ENCODE assay signal across 15 cellular contexts in the genomic region with DNA sequence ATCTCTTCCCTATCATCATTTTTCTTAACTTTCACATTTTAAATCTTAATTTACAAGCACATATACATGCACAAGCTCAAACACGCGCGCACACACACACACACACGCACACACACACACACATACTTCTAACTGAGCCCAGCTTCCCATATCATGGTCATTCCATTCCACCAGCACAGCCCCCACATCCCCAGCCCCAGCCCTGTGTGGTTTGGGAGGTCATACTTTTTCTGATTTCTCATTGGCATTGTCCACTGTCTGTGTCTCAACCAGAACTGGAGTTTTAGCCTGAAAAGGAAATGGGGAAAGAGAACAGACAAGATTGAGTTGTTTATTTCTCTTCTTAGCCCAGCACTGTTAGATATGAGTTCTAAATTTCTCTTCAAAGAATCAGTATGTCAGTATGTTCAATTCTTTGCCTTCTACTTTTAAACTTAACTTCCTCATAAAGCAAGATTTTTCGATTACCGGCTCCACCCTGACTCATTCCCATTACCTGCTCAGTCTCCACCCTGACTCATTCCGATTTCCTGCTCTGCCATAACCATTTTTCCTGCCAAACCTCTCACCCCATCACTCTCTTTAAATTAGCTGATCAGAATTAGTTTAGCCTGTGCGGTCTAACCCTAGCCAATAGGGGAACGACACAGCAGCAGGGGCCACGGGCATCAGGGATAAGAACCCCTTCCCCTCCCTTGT. TPM values are rescaled to one million over a fixed set of nuclear protein-coding genes. Genes with fewer than 3 reads are reported as not detected.
A peak's percentile ranks its signal among the peaks of the same experiment; 100 is the strongest.
DNase-seq lines count a peak whose midpoint lies in the region; ATAC-seq and TF ChIP-seq lines count a peak whose summit lies in the region.
"Had no signal": no experiment of that assay in that cellular context is flagged by ENCODE, and none has a peak within 500 bp of the region (broad histone marks: within the 10 kb centered on the region; RNA-seq: fewer than 3 reads in every experiment).

No MANE protein-coding gene starts in this region.

- no peaks in the 10 kb centered on the region for H3K9me2 ChIP-seq in HCT116 (ENCODE audit: insufficient read depth)

- TF ChIP-seq CTCF in HCT116 (IDR thresholded peaks at IDR 0.05 in 2 of 3, conservative IDR thresholded peaks at IDR 0.05 in 1 of 3; ENCODE audit: borderline replicate concordance in 1 of 3, insufficient read depth in 1 of 3, low read depth in 2 of 3, low read length in 2 of 3): no peak
- TF ChIP-seq CTCF in mammary epithelial cell (conservative IDR thresholded peaks at IDR 0.05 in 1 of 2, IDR thresholded peaks at IDR 0.05 in 1 of 2; ENCODE audit: extremely low read depth in 1 of 2, insufficient read depth in 1 of 2, low read depth in 1 of 2, low read length in 2 of 2): no peak
- no peak for TF ChIP-seq CTCF in GM20000 (IDR thresholded peaks at IDR 0.05; ENCODE audit: extremely low read depth, missing control alignments)

- DNase-seq in HCT116 (ENCODE audit: low read depth, low spot score) (no peak), M059J (ENCODE audit: low read depth) (peak; percentile 6), mammary epithelial cell (no peak), kidney tubule cell (ENCODE audit: low spot score) (peak; percentile 21), SKM-1 (lab: John Stamatoyannopoulos, UW; ENCODE audit: unreplicated experiment) (no peak), GM20000 (ENCODE audit: low spot score) (no peak)
- DNase-seq: Caco-2; CD8-positive, alpha-beta memory T cell; DND-41; GF-D8; HCEC 1CT had no signal

- TF ChIP-seq RAD21 in HCT116 (IDR thresholded peaks at IDR 0.05; ENCODE audit: low read depth): no peak

- H3K9me3 ChIP-seq in HCT116 (ENCODE audit: control insufficient read depth in 1 of 2, insufficient read depth in 1 of 2, low read depth in 1 of 2, low read length in 2 of 2) (no peaks in the 10 kb centered on the region), mammary epithelial cell (replicated peaks; ENCODE audit: insufficient read depth, low read length) (no peaks in the 10 kb centered on the region)
- H3K9me3 ChIP-seq: BLaER1, Caco-2 had no signal

- no peaks in the 10 kb centered on the region for H3K36me3 ChIP-seq in HCT116 (ENCODE audit: control insufficient read depth in 1 of 2, insufficient read depth in 2 of 2, low read length in 2 of 2)
- H3K36me3 ChIP-seq in mammary epithelial cell (ENCODE audit: insufficient read depth, low read length): no peaks in the 10 kb centered on the region
- H3K36me3 ChIP-seq: BLaER1 had no signal

- WGBS in mammary epithelial cell (ENCODE audit: low coverage, missing lambda C conversion rate): 72% methylated on average over 6 of the region's 10 CpGs

- H3K4me1 ChIP-seq in HCT116 (ENCODE audit: control insufficient read depth in 1 of 2, insufficient read depth in 2 of 2, low read length in 2 of 2) (peaks cover 5 to 34% of the 10 kb centered on the region in 2 experiments), mammary epithelial cell (ENCODE audit: insufficient read depth, low read length) (peaks cover under 1% of the 10 kb centered on the region)
- H3K4me1 ChIP-seq: BLaER1, Caco-2 had no signal

- peak overlapping the region; percentile 72 for H3K4me2 ChIP-seq in HCT116 (ENCODE audit: low read length)
- H3K4me2 ChIP-seq in mammary epithelial cell (ENCODE audit: insufficient read depth, low read depth, low read length): no peak overlapping the region
- H3K4me2 ChIP-seq: BLaER1 had no signal

- intact Hi-C loops in HCT116 (cut with micrococcal nuclease) (no loop called here), mammary epithelial cell (cut with micrococcal nuclease) (no loop called here)

- POLR2A ChIA-PET in HCT116 (lab: Charles Lee): interaction anchor here (1.2 to 1.5 kb wide), 3 partner anchors 9 to 86 kb away, joined by 3 to 4 read pairs (median 3); a partner anchor contains a TSS

- peak overlapping the region; percentile 61 for H3K9ac ChIP-seq in HCT116 (ENCODE audit: low read length)
- H3K9ac ChIP-seq in mammary epithelial cell (ENCODE audit: insufficient read depth, low read length): no peak overlapping the region
- H3K9ac ChIP-seq: BLaER1 had no signal

- H3K27me3 ChIP-seq in HCT116 (ENCODE audit: insufficient read depth, low read length): no peaks in the 10 kb centered on the region
- no peaks in the 10 kb centered on the region for H3K27me3 ChIP-seq in mammary epithelial cell (ENCODE audit: insufficient read depth, low read length)
- H3K27me3 ChIP-seq: BLaER1 had no signal

- RAD21 ChIA-PET in HCT116 (lab: Charles Lee; ENCODE audit: low non-redundant PET in 1 of 2, low total read pairs in 2 of 2, uncharacterized antibody in 2 of 2, unreplicated experiment in 2 of 2): no interaction called here

- TF ChIP-seq POLR2A in HCT116 (IDR thresholded peaks at IDR 0.05; ENCODE audit: borderline replicate concordance, extremely low read depth, insufficient read depth, insufficient read length): no peak

- CTCF ChIA-PET in HCT116 (lab: Charles Lee): interaction anchor here (1.0 to 1.4 kb wide), 2 partner anchors 9 to 77 kb away, joined by 3 to 4 read pairs; no protein-coding TSS in a partner anchor
- CTCF ChIA-PET in mammary epithelial cell (lab: Charles Lee; ENCODE audit: low non-redundant PET): no interaction called here

- in situ Hi-C loops in mammary epithelial cell (cut with MboI; ENCODE audit: low sequenced_read_pairs in 2 of 2): no loop called here

- peak overlapping the region; percentile 30 for H3K27ac ChIP-seq in HCT116 (ENCODE audit: low read depth, low read length)
- H3K27ac ChIP-seq in mammary epithelial cell (ENCODE audit: insufficient read depth, low read depth, low read length): no peak overlapping the region
- H3K27ac ChIP-seq: BLaER1 had no signal

- H3K4me3 ChIP-seq in HCT116 (replicated peaks in 1 of 2; ENCODE audit: low read depth in 1 of 2, low read length in 2 of 2) (peak overlapping the region; percentile 41 to 56), mammary epithelial cell (replicated peaks in 1 of 3; ENCODE audit: insufficient read depth in 1 of 3, low read depth in 2 of 3, low read length in 3 of 3) (no peak overlapping the region)
- H3K4me3 ChIP-seq: BLaER1 had no signal

- H4K20me1 ChIP-seq in HCT116 (ENCODE audit: insufficient read depth) (no peaks in the 10 kb centered on the region), mammary epithelial cell (ENCODE audit: insufficient read depth, low read length) (no peaks in the 10 kb centered on the region)
- H4K20me1 ChIP-seq: BLaER1 had no signal

- dilution Hi-C loops in mammary epithelial cell (cut with HindIII; ENCODE audit: low sequenced_read_pairs): no loop called here

- H3K79me2 ChIP-seq in HCT116 (ENCODE audit: insufficient read depth, low read length) (no peaks in the 10 kb centered on the region), mammary epithelial cell (ENCODE audit: insufficient read depth, low read length) (no peaks in the 10 kb centered on the region)

- H2AFZ ChIP-seq in HCT116 (ENCODE audit: low read depth, low read length, poor library complexity, severe bottlenecking) (no peak overlapping the region), mammary epithelial cell (ENCODE audit: low read depth, low read length) (peak overlapping the region; percentile 55)

- ATAC-seq in HCT116 (peak; percentile 56), HG02852 (IDR thresholded peaks at IDR 0.05; ENCODE audit: unreplicated experiment) (no peak)

- BruUV-seq in HCT116 (replicated peaks; lab: Mats Ljungman, UMichigan): no TSS peak
- no TSS peak for BruUV-seq in mammary epithelial cell (replicated peaks; lab: Mats Ljungman, UMichigan)

TF ChIP-seq in HCT116, 20 proteins besides CTCF, POLR2A, EP300 and RAD21 (continues in another document):
- TF ChIP-seq CBX3 (IDR thresholded peaks at IDR 0.05; ENCODE audit: low read depth) (peak; percentile 37; the same call in 1 of the 2 replicates), YY1 (IDR thresholded peaks at IDR 0.05; ENCODE audit: extremely low read depth, insufficient replicate concordance, low read depth, low read length) (no peak), SP1 (IDR thresholded peaks at IDR 0.05; ENCODE audit: low read depth) (peak; percentile 41; the same call in 1 of the 2 replicates), SIN3A (IDR thresholded peaks at IDR 0.05; ENCODE audit: low read depth) (peak; percentile 15; the same call in 1 of the 2 replicates), EZH2phosphoT487 (IDR thresholded peaks at IDR 0.05; ENCODE audit: borderline replicate concordance) (no peak), JUND (IDR thresholded peaks at IDR 0.05) (peak; percentile 56), ZFX (IDR thresholded peaks at IDR 0.05) (no peak), POLR2AphosphoS5 (IDR thresholded peaks at IDR 0.05; ENCODE audit: low read depth, low read length) (no peak)
- TF ChIP-seq, protein P1, sequence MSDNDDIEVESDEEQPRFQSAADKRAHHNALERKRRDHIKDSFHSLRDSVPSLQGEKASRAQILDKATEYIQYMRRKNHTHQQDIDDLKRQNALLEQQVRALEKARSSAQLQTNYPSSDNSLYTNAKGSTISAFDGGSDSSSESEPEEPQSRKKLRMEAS (IDR thresholded peaks at IDR 0.05): no peak
- TF ChIP-seq, protein P2, sequence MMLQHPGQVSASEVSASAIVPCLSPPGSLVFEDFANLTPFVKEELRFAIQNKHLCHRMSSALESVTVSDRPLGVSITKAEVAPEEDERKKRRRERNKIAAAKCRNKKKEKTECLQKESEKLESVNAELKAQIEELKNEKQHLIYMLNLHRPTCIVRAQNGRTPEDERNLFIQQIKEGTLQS (IDR thresholded peaks at IDR 0.05): no peak

RNA-seq across cellular contexts. Expression of a gene that starts 6.4 kb away (rescaled TPM):
- total RNA-seq in HCT116 (2021; ENCODE audit: unreplicated experiment) (0.66 TPM), mammary epithelial cell (not detected)
- polyA plus RNA-seq in HCT116 (2012): 0.96 and 1.3 TPM in 2 replicates
- not detected in 2 replicates for total RNA-seq in M059J (2014; rRNA removed; shearing (Covaris generic))
- polyA plus RNA-seq in mammary epithelial cell: 0.17 TPM
- not detected for polyA minus RNA-seq in mammary epithelial cell
- total RNA-seq: A673; Caco-2; CD8-positive, alpha-beta memory T cell; H4 had no signal
- polyA plus RNA-seq: CD8-positive, alpha-beta memory T cell had no signal

RNA-seq across cellular contexts. Expression of a gene that starts 21.4 kb away (rescaled TPM):
- total RNA-seq in HCT116 (2021; ENCODE audit: unreplicated experiment) (not detected), mammary epithelial cell (not detected)
- polyA plus RNA-seq in HCT116 (2012): not detected in 2 replicates
- total RNA-seq in M059J (2014; rRNA removed; shearing (Covaris generic)): not detected in 2 replicates
- not detected for polyA plus RNA-seq in mammary epithelial cell
- polyA minus RNA-seq in mammary epithelial cell: not detected
- total RNA-seq: A673; Caco-2; CD8-positive, alpha-beta memory T cell; H4 had no signal
- polyA plus RNA-seq: CD8-positive, alpha-beta memory T cell had no signal

RNA-seq across cellular contexts. Expression of a gene that starts 35.3 kb away (rescaled TPM):
- total RNA-seq in HCT116 (2021; ENCODE audit: unreplicated experiment) (not detected), mammary epithelial cell (not detected)
- polyA plus RNA-seq in HCT116 (2012): not detected in 2 replicates
- not detected in 2 replicates for total RNA-seq in M059J (2014; rRNA removed; shearing (Covaris generic))
- polyA plus RNA-seq in mammary epithelial cell: not detected
- not detected for polyA minus RNA-seq in mammary epithelial cell
- total RNA-seq: A673; Caco-2; CD8-positive, alpha-beta memory T cell; H4 had no signal
- polyA plus RNA-seq: CD8-positive, alpha-beta memory T cell had no signal

RNA-seq across cellular contexts. Expression of a gene that starts 44.9 kb away (rescaled TPM):
- total RNA-seq in HCT116 (2021; ENCODE audit: unreplicated experiment) (71.3 TPM), mammary epithelial cell (10 to 100 TPM; 22.3 to 44.5 TPM)
- polyA plus RNA-seq in HCT116 (2012): 54.7 and 62.5 TPM in 2 replicates
- 22.2 and 26.3 TPM in 2 replicates for total RNA-seq in M059J (2014; rRNA removed; shearing (Covaris generic))
- 42.5 TPM for polyA plus RNA-seq in mammary epithelial cell
- 39.6 TPM for polyA minus RNA-seq in mammary epithelial cell

RNA-seq across cellular contexts. Expression of a gene that starts 45.4 kb away (rescaled TPM):
- total RNA-seq in HCT116 (2021; ENCODE audit: unreplicated experiment): 17.5 TPM
- 22.8 and 26.5 TPM in 2 replicates for polyA plus RNA-seq in HCT116 (2012)
- total RNA-seq in M059J (2014; rRNA removed; shearing (Covaris generic)): 12.3 and 15.9 TPM in 2 replicates
- total RNA-seq in mammary epithelial cell: 10 to 100 TPM; 16.1 to 19.7 TPM
- polyA plus RNA-seq in mammary epithelial cell: 8.7 TPM
- 5.4 TPM for polyA minus RNA-seq in mammary epithelial cell

Comparison
In these comparisons a context has a peak if more than half of its experiments do, and no peak if none do; other contexts are left out.
1. DNase-seq: peak in M059J (single experiment) and kidney tubule cell (single experiment); none in HCT116 (single experiment), mammary epithelial cell (single experiment), SKM-1 (single experiment) and GM20000 (single experiment).
2. H3K4me3 ChIP-seq: peak in HCT116 (2 of 2); none in mammary epithelial cell (0 of 3).